In genomic region chr19:45817010-45817724, GRCh38 we compare ENCODE assay signal across 1 cellular context.
TF ChIP-seq lines count a peak whose summit lies in the region.

No MANE protein-coding gene starts in this region.

TF ChIP-seq in GM12878, 131 proteins besides CTCF, POLR2A, EP300 and RAD21 (continued from another document and continues in another):
- TF ChIP-seq SRF (IDR thresholded peaks at IDR 0.05; ENCODE audit: low read depth in 2 of 2, low read length in 2 of 2) (no peak), CEBPB (IDR thresholded peaks at IDR 0.05; ENCODE audit: borderline replicate concordance in 1 of 2, low read depth in 2 of 2, low read length in 2 of 2) (no peak), GATAD2B (conservative IDR thresholded peaks at IDR 0.05; ENCODE audit: low read depth) (no peak), KDM1A (IDR thresholded peaks at IDR 0.05; ENCODE audit: borderline replicate concordance) (no peak), HSF1 (IDR thresholded peaks at IDR 0.05; ENCODE audit: low read depth, low read length) (no peak), RELA (IDR thresholded peaks at IDR 0.05; ENCODE audit: borderline replicate concordance, partially characterized antibody) (no peak), MEF2A (IDR thresholded peaks at IDR 0.05; ENCODE audit: insufficient read depth, low read depth, low read length) (0 out of 2 replicates have a peak, but pooled peaks have one; percentile 35), ZNF24 (IDR thresholded peaks at IDR 0.05) (no peak), MEF2B (IDR thresholded peaks at IDR 0.05; ENCODE audit: partially characterized antibody, poor library complexity, severe bottlenecking) (no peak), EZH2 (IDR thresholded peaks at IDR 0.05; ENCODE audit: borderline replicate concordance, control insufficient read depth, low read depth, low read length) (no peak), NFXL1 (IDR thresholded peaks at IDR 0.05; ENCODE audit: borderline replicate concordance) (no peak), ZSCAN29 (IDR thresholded peaks at IDR 0.05) (no peak), EED (IDR thresholded peaks at IDR 0.05; ENCODE audit: low read depth) (no peak), NR2F1 (conservative IDR thresholded peaks at IDR 0.05) (no peak), ZBED1 (IDR thresholded peaks at IDR 0.05; ENCODE audit: borderline replicate concordance) (no peak), CHD1 (IDR thresholded peaks at IDR 0.05; ENCODE audit: low read depth, low read length) (no peak), MYB (IDR thresholded peaks at IDR 0.05; ENCODE audit: borderline replicate concordance, low read depth, low read length) (no peak), SPI1 (IDR thresholded peaks at IDR 0.05; ENCODE audit: borderline replicate concordance, insufficient read depth, low read depth, low read length) (no peak), CHD2 (IDR thresholded peaks at IDR 0.05; ENCODE audit: borderline replicate concordance, low read depth, low read length) (no peak), IKZF1 (conservative IDR thresholded peaks at IDR 0.05) (no peak), RCOR1 (conservative IDR thresholded peaks at IDR 0.05; ENCODE audit: low read depth, low read length) (0 out of 2 replicates have a peak, but pooled peaks have one; percentile 78), NRF1 (conservative IDR thresholded peaks at IDR 0.05; ENCODE audit: low read depth, low read length) (no peak), NFIC (IDR thresholded peaks at IDR 0.05; ENCODE audit: low read depth, low read length) (no peak), SP1 (IDR thresholded peaks at IDR 0.05; ENCODE audit: low read depth, low read length) (peak; percentile 31), TCF7 (IDR thresholded peaks at IDR 0.05; ENCODE audit: borderline replicate concordance) (no peak), PML (IDR thresholded peaks at IDR 0.05; ENCODE audit: low read length) (no peak), YBX1 (IDR thresholded peaks at IDR 0.05) (no peak), STAT1 (conservative IDR thresholded peaks at IDR 0.05) (0 out of 2 replicates have a peak, but pooled peaks have one; percentile 42), RUNX3 (IDR thresholded peaks at IDR 0.05; ENCODE audit: low read length) (peak; percentile 97), CREM (IDR thresholded peaks at IDR 0.05; ENCODE audit: low read depth) (peak; percentile 34; the same call in 1 of the 2 replicates), RB1 (IDR thresholded peaks at IDR 0.05; ENCODE audit: borderline replicate concordance) (peak; percentile 57; the same call in 1 of the 2 replicates), ZNF687 (IDR thresholded peaks at IDR 0.05) (no peak), POLR2AphosphoS2 (IDR thresholded peaks at IDR 0.05; ENCODE audit: low read depth, low read length) (no peak), NBN (IDR thresholded peaks at IDR 0.05) (peak; percentile 72; the same call in 1 of the 2 replicates), POLR2AphosphoS5 (IDR thresholded peaks at IDR 0.05; ENCODE audit: low read length) (peak; percentile 52), ETV6 (conservative IDR thresholded peaks at IDR 0.05 in 1 of 2, IDR thresholded peaks at IDR 0.05 in 1 of 2; ENCODE audit: borderline replicate concordance in 1 of 2, low read depth in 1 of 2) (no peak), SMC3 (IDR thresholded peaks at IDR 0.05; ENCODE audit: borderline replicate concordance, low read length) (peak; percentile 85), TCF3 (IDR thresholded peaks at IDR 0.05; ENCODE audit: borderline replicate concordance, insufficient read depth, low read depth, low read length) (no peak), DPF2 (IDR thresholded peaks at IDR 0.05) (no peak), SIX5 (IDR thresholded peaks at IDR 0.05; ENCODE audit: low read depth, low read length, severe bottlenecking) (no peak), BHLHE40 (IDR thresholded peaks at IDR 0.05; ENCODE audit: borderline replicate concordance in 1 of 2, low read depth in 2 of 2, low read length in 1 of 2) (peak; percentile 83 to 86), PAX8 (IDR thresholded peaks at IDR 0.05) (no peak), FOXK2 (IDR thresholded peaks at IDR 0.05) (no peak), NFYA (IDR thresholded peaks at IDR 0.05; ENCODE audit: borderline replicate concordance, low read depth, low read length) (no peak), ZNF207 (IDR thresholded peaks at IDR 0.05; ENCODE audit: borderline replicate concordance) (no peak), WRNIP1 (IDR thresholded peaks at IDR 0.05; ENCODE audit: borderline replicate concordance, low read depth, low read length) (peak; percentile 75; the same call in 1 of the 2 replicates), MTA3 (IDR thresholded peaks at IDR 0.05; ENCODE audit: borderline replicate concordance, low read length) (no peak), ASH2L (IDR thresholded peaks at IDR 0.05; ENCODE audit: borderline replicate concordance, low read depth) (no peak), HDAC6 (IDR thresholded peaks at IDR 0.05; ENCODE audit: unreplicated experiment) (no peak), NR2C2 (IDR thresholded peaks at IDR 0.05; ENCODE audit: borderline replicate concordance, control insufficient read depth, insufficient read length, low read depth) (no peak), YY1 (IDR thresholded peaks at IDR 0.05; ENCODE audit: low read depth, low read length) (peak; percentile 80), ESRRA (IDR thresholded peaks at IDR 0.05; ENCODE audit: low read length) (peak; percentile 54; the same call in 1 of the 2 replicates), SMAD5 (IDR thresholded peaks at IDR 0.05; ENCODE audit: low read depth) (no peak), BRCA1 (IDR thresholded peaks at IDR 0.05; ENCODE audit: low read depth, low read length) (no peak), IKZF2 (IDR thresholded peaks at IDR 0.05) (no peak), PKNOX1 (IDR thresholded peaks at IDR 0.05) (no peak), IRF5 (IDR thresholded peaks at IDR 0.05; ENCODE audit: borderline replicate concordance) (no peak), FOS (IDR thresholded peaks at IDR 0.05; ENCODE audit: borderline replicate concordance, extremely low read depth, insufficient read length) (no peak)
- TF ChIP-seq, protein P1, sequence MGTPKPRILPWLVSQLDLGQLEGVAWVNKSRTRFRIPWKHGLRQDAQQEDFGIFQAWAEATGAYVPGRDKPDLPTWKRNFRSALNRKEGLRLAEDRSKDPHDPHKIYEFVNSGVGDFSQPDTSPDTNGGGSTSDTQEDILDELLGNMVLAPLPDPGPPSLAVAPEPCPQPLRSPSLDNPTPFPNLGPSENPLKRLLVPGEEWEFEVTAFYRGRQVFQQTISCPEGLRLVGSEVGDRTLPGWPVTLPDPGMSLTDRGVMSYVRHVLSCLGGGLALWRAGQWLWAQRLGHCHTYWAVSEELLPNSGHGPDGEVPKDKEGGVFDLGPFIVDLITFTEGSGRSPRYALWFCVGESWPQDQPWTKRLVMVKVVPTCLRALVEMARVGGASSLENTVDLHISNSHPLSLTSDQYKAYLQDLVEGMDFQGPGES (IDR thresholded peaks at IDR 0.05) = no peak
- TF ChIP-seq, protein P2, sequence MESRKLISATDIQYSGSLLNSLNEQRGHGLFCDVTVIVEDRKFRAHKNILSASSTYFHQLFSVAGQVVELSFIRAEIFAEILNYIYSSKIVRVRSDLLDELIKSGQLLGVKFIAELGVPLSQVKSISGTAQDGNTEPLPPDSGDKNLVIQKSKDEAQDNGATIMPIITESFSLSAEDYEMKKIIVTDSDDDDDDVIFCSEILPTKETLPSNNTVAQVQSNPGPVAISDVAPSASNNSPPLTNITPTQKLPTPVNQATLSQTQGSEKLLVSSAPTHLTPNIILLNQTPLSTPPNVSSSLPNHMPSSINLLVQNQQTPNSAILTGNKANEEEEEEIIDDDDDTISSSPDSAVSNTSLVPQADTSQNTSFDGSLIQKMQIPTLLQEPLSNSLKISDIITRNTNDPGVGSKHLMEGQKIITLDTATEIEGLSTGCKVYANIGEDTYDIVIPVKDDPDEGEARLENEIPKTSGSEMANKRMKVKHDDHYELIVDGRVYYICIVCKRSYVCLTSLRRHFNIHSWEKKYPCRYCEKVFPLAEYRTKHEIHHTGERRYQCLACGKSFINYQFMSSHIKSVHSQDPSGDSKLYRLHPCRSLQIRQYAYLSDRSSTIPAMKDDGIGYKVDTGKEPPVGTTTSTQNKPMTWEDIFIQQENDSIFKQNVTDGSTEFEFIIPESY (IDR thresholded peaks at IDR 0.05) = no peak
- TF ChIP-seq, protein P3, sequence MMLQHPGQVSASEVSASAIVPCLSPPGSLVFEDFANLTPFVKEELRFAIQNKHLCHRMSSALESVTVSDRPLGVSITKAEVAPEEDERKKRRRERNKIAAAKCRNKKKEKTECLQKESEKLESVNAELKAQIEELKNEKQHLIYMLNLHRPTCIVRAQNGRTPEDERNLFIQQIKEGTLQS (IDR thresholded peaks at IDR 0.05; ENCODE audit: borderline replicate concordance, extremely low read depth, low read depth, low read length) = peak; percentile 89; the same call in 1 of the 2 replicates
- TF ChIP-seq, protein P4, sequence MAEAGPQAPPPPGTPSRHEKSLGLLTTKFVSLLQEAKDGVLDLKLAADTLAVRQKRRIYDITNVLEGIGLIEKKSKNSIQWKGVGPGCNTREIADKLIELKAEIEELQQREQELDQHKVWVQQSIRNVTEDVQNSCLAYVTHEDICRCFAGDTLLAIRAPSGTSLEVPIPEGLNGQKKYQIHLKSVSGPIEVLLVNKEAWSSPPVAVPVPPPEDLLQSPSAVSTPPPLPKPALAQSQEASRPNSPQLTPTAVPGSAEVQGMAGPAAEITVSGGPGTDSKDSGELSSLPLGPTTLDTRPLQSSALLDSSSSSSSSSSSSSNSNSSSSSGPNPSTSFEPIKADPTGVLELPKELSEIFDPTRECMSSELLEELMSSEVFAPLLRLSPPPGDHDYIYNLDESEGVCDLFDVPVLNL (IDR thresholded peaks at IDR 0.05; ENCODE audit: low read depth, low read length) = 0 out of 2 replicates have a peak, but pooled peaks have one; percentile 24
- TF ChIP-seq, protein P5, sequence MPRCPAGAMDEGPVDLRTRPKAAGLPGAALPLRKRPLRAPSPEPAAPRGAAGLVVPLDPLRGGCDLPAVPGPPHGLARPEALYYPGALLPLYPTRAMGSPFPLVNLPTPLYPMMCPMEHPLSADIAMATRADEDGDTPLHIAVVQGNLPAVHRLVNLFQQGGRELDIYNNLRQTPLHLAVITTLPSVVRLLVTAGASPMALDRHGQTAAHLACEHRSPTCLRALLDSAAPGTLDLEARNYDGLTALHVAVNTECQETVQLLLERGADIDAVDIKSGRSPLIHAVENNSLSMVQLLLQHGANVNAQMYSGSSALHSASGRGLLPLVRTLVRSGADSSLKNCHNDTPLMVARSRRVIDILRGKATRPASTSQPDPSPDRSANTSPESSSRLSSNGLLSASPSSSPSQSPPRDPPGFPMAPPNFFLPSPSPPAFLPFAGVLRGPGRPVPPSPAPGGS (IDR thresholded peaks at IDR 0.05; ENCODE audit: borderline replicate concordance, insufficient read depth, low read depth, low read length, poor library complexity, severe bottlenecking) = peak; percentile 34
